In genomic region chr1:205642679-205643307, GRCh38 we compare ENCODE assay signal across 1 cellular context.
A peak's percentile ranks its signal among the peaks of the same experiment; 100 is the strongest.
TF ChIP-seq lines count a peak whose summit lies in the region.

No MANE protein-coding gene starts in this region.

TF ChIP-seq in liver, 16 proteins besides CTCF, POLR2A, EP300 and RAD21 (continued from another document):
- TF ChIP-seq ATF3 (IDR thresholded peaks at IDR 0.05) (no peak), FOXA1 (IDR thresholded peaks at IDR 0.05) (no peak), SP1 (IDR thresholded peaks at IDR 0.05) (peak; percentile 57), FOXA2 (IDR thresholded peaks at IDR 0.05) (peak; percentile 35), HNF4G (IDR thresholded peaks at IDR 0.05) (no peak), ZBTB33 (IDR thresholded peaks at IDR 0.05) (no peak), HNF4A (conservative IDR thresholded peaks at IDR 0.05) (peak; percentile 66 to 80), RXRA (IDR thresholded peaks at IDR 0.05) (peak in 1 of 2 donors; percentile 32)
